In genomic region chr3:115518100-115518852, GRCh38 we compare ENCODE assay signal across 8 cellular contexts.
A peak's percentile ranks its signal among the peaks of the same experiment; 100 is the strongest.
DNase-seq lines count a peak whose midpoint lies in the region; ATAC-seq, FAIRE-seq and TF ChIP-seq lines count a peak whose summit lies in the region.

No MANE protein-coding gene starts in this region.

- DNase-seq in H9, result peak; percentile 37
- DNase-seq in SJCRH30, result peak; percentile 25
- DNase-seq in cardiac muscle cell (ENCODE audit: low read depth in 1 of 2, low spot score in 1 of 2), result peak; percentile 47 to 89
- peak; percentile 95 for DNase-seq in skeletal muscle cell (ENCODE audit: low read depth)
- no peak for DNase-seq in GM12891 (ENCODE audit: insufficient read length, low spot score)
- DNase-seq in cerebellar nuclear complex (lab: John Stamatoyannopoulos, UW), result no peak

- H3K36me3 ChIP-seq in SJCRH30, result no peaks in the 10 kb centered on the region
- no peaks in the 10 kb centered on the region for H3K36me3 ChIP-seq in cardiac muscle cell

- H3K23ac ChIP-seq in H9 (ENCODE audit: insufficient read length, low read depth, low read length), result no peak overlapping the region

- H2BK120ac ChIP-seq in H9 (ENCODE audit: low read depth, low read length, poor library complexity, severe bottlenecking), result no peak overlapping the region

- H3K9me3 Mint-ChIP-seq in H9, result no peaks in the 10 kb centered on the region; a peak in 1 of 5 replicates

- no peaks in the 10 kb centered on the region for H3K27me3 Mint-ChIP-seq in H9 (ENCODE audit: low read depth)

- no peak overlapping the region for H2BK12ac ChIP-seq in H9 (ENCODE audit: insufficient read length, low read depth, low read length)

- no peak overlapping the region for H3K14ac ChIP-seq in H9 (ENCODE audit: insufficient read depth, low read length)

- no peak overlapping the region for H2AK5ac ChIP-seq in H9 (ENCODE audit: insufficient read length, low read length)

- H3K23me2 ChIP-seq in H9 (ENCODE audit: insufficient read length, low read depth, low read length, poor library complexity, severe bottlenecking), result no peaks in the 10 kb centered on the region

- H4K5ac ChIP-seq in H9 (ENCODE audit: insufficient read length, low read depth, low read length), result no peak overlapping the region

- H3K4me3 ChIP-seq in SJCRH30 (no peak overlapping the region), cardiac muscle cell (no peak overlapping the region), skeletal muscle cell (ENCODE audit: low read depth, low read length) (no peak overlapping the region)

- TF ChIP-seq CTCF in H9 (conservative IDR thresholded peaks at IDR 0.05) (no peak), cardiac muscle cell (IDR thresholded peaks at IDR 0.05; ENCODE audit: low read depth, low read length) (no peak)

- ATAC-seq in HG02798 (IDR thresholded peaks at IDR 0.05; ENCODE audit: poor library complexity, unreplicated experiment), result no peak
- ATAC-seq in HG03378 (IDR thresholded peaks at IDR 0.05; ENCODE audit: unreplicated experiment), result no peak

- no peak overlapping the region for H3K18ac ChIP-seq in H9 (ENCODE audit: insufficient read length, low read depth, low read length)

- H3K4me1 ChIP-seq in H9 (ENCODE audit: insufficient read depth, low read length) (no peaks in the 10 kb centered on the region), SJCRH30 (peaks cover 3% of the 10 kb centered on the region; the same call in 1 of the 2 replicates), cardiac muscle cell (ENCODE audit: low read depth) (peaks cover 15% of the 10 kb centered on the region)

- no peak overlapping the region for H2BK20ac ChIP-seq in H9 (ENCODE audit: low read depth, low read length, poor library complexity, severe bottlenecking)

- H4K91ac ChIP-seq in H9 (ENCODE audit: insufficient read length, low read depth, low read length), result no peak overlapping the region

- TF ChIP-seq POLR2A in GM12891 (IDR thresholded peaks at IDR 0.05; ENCODE audit: low read depth, low read length), result no peak

- H3K27me3 ChIP-seq in H9 (ENCODE audit: insufficient read depth, low read length) (no peaks in the 10 kb centered on the region), SJCRH30 (peaks cover 3% of the 10 kb centered on the region; the same call in 1 of the 2 replicates), cardiac muscle cell (no peaks in the 10 kb centered on the region)

- H3K4me3 Mint-ChIP-seq in H9, result no peak overlapping the region

- no peak overlapping the region for H3K9ac ChIP-seq in H9 (ENCODE audit: extremely low read depth, insufficient read length, low read length)

- no peak overlapping the region for H2AFZ ChIP-seq in H9 (ENCODE audit: low read length)

- WGBS in H9 (ENCODE audit: extremely low coverage, insufficient read length, low lambda C conversion rate), result no CpG with 5 or more reads among the region's 4 CpGs

- H3K9me3 ChIP-seq in H9 (ENCODE audit: control insufficient read depth, low read depth, low read length), result no peaks in the 10 kb centered on the region
- no peaks in the 10 kb centered on the region for H3K9me3 ChIP-seq in SJCRH30 (replicated peaks)
- H3K9me3 ChIP-seq in cardiac muscle cell (ENCODE audit: low read depth), result no peaks in the 10 kb centered on the region

- no peaks in the 10 kb centered on the region; a peak in 2 of 7 replicates for H3K36me3 Mint-ChIP-seq in H9 (ENCODE audit: insufficient read depth in 1 of 3, low read depth in 3 of 3)

- no peaks in the 10 kb centered on the region for H3K79me2 ChIP-seq in H9 (ENCODE audit: insufficient read depth, low read length)

- H3K79me1 ChIP-seq in H9 (ENCODE audit: insufficient read depth, low read depth, low read length, poor library complexity, severe bottlenecking), result no peaks in the 10 kb centered on the region

- H4K8ac ChIP-seq in H9 (replicated peaks; ENCODE audit: insufficient read length, low read depth, low read length), result no peak overlapping the region

- no peak overlapping the region for H3T11ph ChIP-seq in H9 (ENCODE audit: low read length)

- no peak overlapping the region for H3K4ac ChIP-seq in H9 (ENCODE audit: low read depth, low read length)

- no peak overlapping the region for H3K56ac ChIP-seq in H9 (ENCODE audit: insufficient read length, low read depth, low read length)

- no peaks in the 10 kb centered on the region for H4K20me1 ChIP-seq in H9 (ENCODE audit: control insufficient read depth, insufficient read depth, insufficient read length)

- no peak overlapping the region for H3K27ac Mint-ChIP-seq in H9

- no peak overlapping the region for H2BK15ac ChIP-seq in H9 (ENCODE audit: low read depth, low read length)

- H2BK5ac ChIP-seq in H9 (ENCODE audit: insufficient read length, low read length), result no peak overlapping the region

- FAIRE-seq in GM12891 (lab: Jason Lieb, UNC), result no peak

- H3K4me1 Mint-ChIP-seq in H9, result peaks cover 28 to 29% of the 10 kb centered on the region in 2 experiments

- no peak overlapping the region for H3K4me2 ChIP-seq in H9 (ENCODE audit: insufficient read depth, insufficient read length, low read length)

- no peak overlapping the region for H3K27ac ChIP-seq in H9 (ENCODE audit: insufficient read length, low read depth, low read length)
- H3K27ac ChIP-seq in SJCRH30, result no peak overlapping the region
- peak overlapping the region; percentile 49 for H3K27ac ChIP-seq in cardiac muscle cell

TF ChIP-seq in GM12891, 5 proteins besides CTCF, POLR2A, EP300 and RAD21:
- TF ChIP-seq SPI1 (IDR thresholded peaks at IDR 0.05; ENCODE audit: low read depth, low read length) (no peak), POLR2AphosphoS5 (IDR thresholded peaks at IDR 0.05; ENCODE audit: low read depth, low read length) (no peak), POU2F2 (IDR thresholded peaks at IDR 0.05; ENCODE audit: low read depth, low read length) (no peak), PAX5 (IDR thresholded peaks at IDR 0.05; ENCODE audit: insufficient read depth, low read length, severe bottlenecking) (no peak), TAF1 (IDR thresholded peaks at IDR 0.05; ENCODE audit: low read depth, low read length) (no peak)

Comparison
In these comparisons a context has a peak if more than half of its experiments do, and no peak if none do; other contexts are left out.
1. DNase-seq: peak in H9 (single experiment), SJCRH30 (2 of 2), cardiac muscle cell (2 of 2) and skeletal muscle cell (single experiment); none in GM12891 (single experiment) and cerebellar nuclear complex (0 of 2).